Comparison of ENCODE assay signal across 40 cellular contexts in the genomic region with DNA sequence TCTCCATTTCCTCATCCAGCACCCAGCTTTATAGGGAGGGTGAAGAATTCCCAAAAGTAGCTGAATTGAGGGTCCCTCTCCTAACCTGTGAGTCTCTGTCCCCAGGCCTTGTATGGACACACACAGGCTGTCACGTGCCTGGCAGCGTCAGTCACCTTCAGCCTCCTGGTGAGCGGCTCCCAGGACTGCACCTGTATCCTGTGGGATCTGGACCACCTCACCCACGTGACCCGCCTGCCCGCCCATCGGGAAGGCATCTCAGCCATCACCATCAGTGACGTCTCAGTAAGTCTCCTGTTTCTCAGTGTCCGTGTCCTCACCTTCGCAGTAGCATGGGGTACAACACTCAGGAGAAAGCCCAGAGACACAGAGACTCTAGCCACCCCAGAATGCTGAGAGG. TPM values are rescaled to one million over a fixed set of nuclear protein-coding genes. Genes with fewer than 3 reads are reported as not detected.
"Had no signal": no experiment of that assay in that cellular context is flagged by ENCODE, and none has a peak within 500 bp of the region (broad histone marks: within the 10 kb centered on the region; RNA-seq: fewer than 3 reads in every experiment).

No MANE protein-coding gene starts in this region.

- FAIRE-seq: endometrium, endothelial cell of umbilical vein had no signal

- ATAC-seq: activated CD4-positive, alpha-beta T cell treated with anti-CD3 and anti-CD28 coated beads for 36 hours; activated CD8-positive, alpha-beta memory T cell treated with anti-CD3 and anti-CD28 coated beads, Interleukin-2, amount 10 ng/mL, durations not matched to agents 7 days and 5 days; activated CD8-positive, alpha-beta T cell treated with anti-CD3 and anti-CD28 coated beads, Interleukin-2, amount 10 ng/mL, durations not matched to agents 7 days and 5 days; activated naive CD8-positive, alpha-beta T cell treated with anti-CD3 and anti-CD28 coated beads, Interleukin-2, amount 50 U/mL, for 24 hours; body of pancreas; gastroesophageal sphincter had no signal

- H3K9me3 Mint-ChIP-seq: activated CD4-positive, alpha-beta memory T cell treated with anti-CD3 and anti-CD28 coated beads for 36 hours; activated CD4-positive, alpha-beta T cell treated with anti-CD3 and anti-CD28 coated beads, Interleukin-2, amount 10 ng/mL, durations not matched to agents 24 days and 14 days; activated naive CD4-positive, alpha-beta T cell treated with anti-CD3 and anti-CD28 coated beads for 36 hours; activated naive CD4-positive, alpha-beta T cell treated with anti-CD3 and anti-CD28 coated beads, Interleukin-2, amount 50 U/mL, for 24 hours; activated naive CD8-positive, alpha-beta T cell treated with anti-CD3 and anti-CD28 coated beads for 36 hours; activated naive CD8-positive, alpha-beta T cell treated with anti-CD3 and anti-CD28 coated beads, Interleukin-2, amount 50 U/mL, for 24 hours; activated T-helper 1 cell treated with anti-CD3 and anti-CD28 coated beads, Interleukin-12 subunit alpha, Interleukin-12 subunit beta, Interleukin-2, Interleukin-4 antibody, amounts not matched to agents 30 ng/mL and 10 ng/mL and 1 ng/mL, durations not matched to agents 14 hours and 24 hours and 36 hours; activated T-helper 2 cell treated with anti-CD3 and anti-CD28 coated beads, Interferon-gamma antibody, Interleukin-2, Interleukin-4, amounts not matched to agents 10 μg/mL and 5 μg/mL and 100 μg/mL, durations not matched to agents 14 hours and 24 hours and 36 hours had no signal

- H3K4me3 Mint-ChIP-seq: activated CD4-positive, alpha-beta memory T cell treated with anti-CD3 and anti-CD28 coated beads for 36 hours; activated CD4-positive, alpha-beta T cell treated with anti-CD3 and anti-CD28 coated beads for 36 hours; activated CD4-positive, alpha-beta T cell treated with anti-CD3 and anti-CD28 coated beads, Interleukin-2, amount 10 ng/mL, durations not matched to agents 24 days and 14 days; activated CD8-positive, alpha-beta memory T cell treated with anti-CD3 and anti-CD28 coated beads, Interleukin-2, amount 10 ng/mL, durations not matched to agents 7 days and 5 days; activated CD8-positive, alpha-beta T cell treated with anti-CD3 and anti-CD28 coated beads, Interleukin-2, amount 10 ng/mL, durations not matched to agents 7 days and 5 days; activated naive CD4-positive, alpha-beta T cell treated with anti-CD3 and anti-CD28 coated beads for 36 hours; activated naive CD4-positive, alpha-beta T cell treated with anti-CD3 and anti-CD28 coated beads, Interleukin-2, amount 50 U/mL, for 24 hours; activated naive CD8-positive, alpha-beta T cell treated with anti-CD3 and anti-CD28 coated beads for 36 hours; activated naive CD8-positive, alpha-beta T cell treated with anti-CD3 and anti-CD28 coated beads, Interleukin-2, amount 50 U/mL, for 24 hours; activated T-helper 1 cell treated with anti-CD3 and anti-CD28 coated beads, Interleukin-12 subunit alpha, Interleukin-12 subunit beta, Interleukin-2, Interleukin-4 antibody, amounts not matched to agents 30 ng/mL and 10 ng/mL and 1 ng/mL, durations not matched to agents 14 hours and 24 hours and 36 hours had no signal

- H3K27ac ChIP-seq: adrenal gland, body of pancreas, cardiac muscle cell, colonic mucosa, epithelial cell of prostate, esophagus squamous epithelium, gastroesophageal sphincter had no signal

- H3K36me3 Mint-ChIP-seq: activated CD4-positive, alpha-beta memory T cell treated with anti-CD3 and anti-CD28 coated beads for 36 hours; activated CD8-positive, alpha-beta memory T cell treated with anti-CD3 and anti-CD28 coated beads, Interleukin-2, amount 10 ng/mL, durations not matched to agents 7 days and 5 days; activated naive CD4-positive, alpha-beta T cell treated with anti-CD3 and anti-CD28 coated beads, Interleukin-2, amount 50 U/mL, for 24 hours; activated naive CD8-positive, alpha-beta T cell treated with anti-CD3 and anti-CD28 coated beads for 36 hours had no signal

- H3K27ac Mint-ChIP-seq: activated CD4-positive, alpha-beta memory T cell treated with anti-CD3 and anti-CD28 coated beads for 36 hours; activated CD4-positive, alpha-beta T cell treated with anti-CD3 and anti-CD28 coated beads for 36 hours; activated CD4-positive, alpha-beta T cell treated with anti-CD3 and anti-CD28 coated beads, Interleukin-2, amount 10 ng/mL, durations not matched to agents 24 days and 14 days; activated CD8-positive, alpha-beta memory T cell treated with anti-CD3 and anti-CD28 coated beads, Interleukin-2, amount 10 ng/mL, durations not matched to agents 7 days and 5 days; activated CD8-positive, alpha-beta T cell treated with anti-CD3 and anti-CD28 coated beads, Interleukin-2, amount 10 ng/mL, durations not matched to agents 7 days and 5 days; activated naive CD4-positive, alpha-beta T cell treated with anti-CD3 and anti-CD28 coated beads for 36 hours; activated naive CD4-positive, alpha-beta T cell treated with anti-CD3 and anti-CD28 coated beads, Interleukin-2, amount 50 U/mL, for 24 hours; activated naive CD8-positive, alpha-beta T cell treated with anti-CD3 and anti-CD28 coated beads for 36 hours; activated naive CD8-positive, alpha-beta T cell treated with anti-CD3 and anti-CD28 coated beads, Interleukin-2, amount 50 U/mL, for 24 hours; activated T-helper 1 cell treated with anti-CD3 and anti-CD28 coated beads, Interleukin-12 subunit alpha, Interleukin-12 subunit beta, Interleukin-2, Interleukin-4 antibody, amounts not matched to agents 30 ng/mL and 10 ng/mL and 1 ng/mL, durations not matched to agents 14 hours and 24 hours and 36 hours; activated T-helper 2 cell treated with anti-CD3 and anti-CD28 coated beads, Interferon-gamma antibody, Interleukin-2, Interleukin-4, amounts not matched to agents 10 μg/mL and 5 μg/mL and 100 μg/mL, durations not matched to agents 14 hours and 24 hours and 36 hours had no signal

- H3K36me3 ChIP-seq: adrenal gland, cardiac muscle cell, colonic mucosa, esophagus squamous epithelium, gastroesophageal sphincter had no signal

- DNase-seq: activated CD4-positive, alpha-beta memory T cell treated with anti-CD3 and anti-CD28 coated beads for 36 hours; activated CD4-positive, alpha-beta T cell treated with anti-CD3 and anti-CD28 coated beads for 36 hours; activated CD4-positive, alpha-beta T cell treated with anti-CD3 and anti-CD28 coated beads, Interleukin-2, amount 10 ng/mL, durations not matched to agents 24 days and 14 days; activated CD4-positive, CD25-positive, alpha-beta regulatory T cell; activated CD4-positive, CD25-positive, alpha-beta regulatory T cell treated with anti-CD3 and anti-CD28 coated beads, Interleukin-2, amount 50 U/mL, for 72 hours; activated CD8-positive, alpha-beta memory T cell treated with anti-CD3 and anti-CD28 coated beads, Interleukin-2, amount 10 ng/mL, durations not matched to agents 7 days and 5 days; activated CD8-positive, alpha-beta memory T cell treated with anti-CD3 and anti-CD28 coated beads, Interleukin-2, amount 50 U/mL, for 4 hours; activated CD8-positive, alpha-beta T cell treated with anti-CD3 and anti-CD28 coated beads, Interleukin-2, amount 10 ng/mL, durations not matched to agents 7 days and 5 days; activated effector memory CD4-positive, alpha-beta T cell treated with anti-CD3 and anti-CD28 coated beads, Interleukin-2, amount 50 U/mL, for 16 hours; activated naive CD4-positive, alpha-beta T cell treated with anti-CD3 and anti-CD28 coated beads for 36 hours; activated naive CD8-positive, alpha-beta T cell treated with anti-CD3 and anti-CD28 coated beads for 36 hours; activated naive CD8-positive, alpha-beta T cell treated with anti-CD3 and anti-CD28 coated beads, Interleukin-2, amount 50 U/mL, for 24 hours; activated T-cell treated with anti-CD3 and anti-CD28 coated beads, Interleukin-2, amount 50 U/mL, for 1 hour; activated T-cell treated with anti-CD3 and anti-CD28 coated beads, Interleukin-2, amount 50 U/mL, for 48 hours; adrenal gland; amygdala; aorta; body of pancreas; central memory CD4-positive, alpha-beta T cell; cerebellar nuclear complex; colonic mucosa; effector CD8-positive, alpha-beta T cell; esophagus squamous epithelium; foreskin melanocyte; T-helper 2 cell had no signal

- H3K4me1 Mint-ChIP-seq: activated CD4-positive, alpha-beta T cell treated with anti-CD3 and anti-CD28 coated beads for 36 hours; activated CD4-positive, alpha-beta T cell treated with anti-CD3 and anti-CD28 coated beads, Interleukin-2, amount 10 ng/mL, durations not matched to agents 24 days and 14 days; activated naive CD4-positive, alpha-beta T cell treated with anti-CD3 and anti-CD28 coated beads, Interleukin-2, amount 50 U/mL, for 24 hours; activated naive CD8-positive, alpha-beta T cell treated with anti-CD3 and anti-CD28 coated beads for 36 hours; activated naive CD8-positive, alpha-beta T cell treated with anti-CD3 and anti-CD28 coated beads, Interleukin-2, amount 50 U/mL, for 24 hours had no signal

- H3K4me1 ChIP-seq: adrenal gland, body of pancreas, colonic mucosa, gastroesophageal sphincter had no signal

- H3K27me3 ChIP-seq: adrenal gland, body of pancreas, colonic mucosa had no signal

- H3K27me3 Mint-ChIP-seq: activated CD4-positive, alpha-beta T cell treated with anti-CD3 and anti-CD28 coated beads, Interleukin-2, amount 10 ng/mL, durations not matched to agents 24 days and 14 days; activated naive CD4-positive, alpha-beta T cell treated with anti-CD3 and anti-CD28 coated beads, Interleukin-2, amount 50 U/mL, for 24 hours; activated naive CD8-positive, alpha-beta T cell treated with anti-CD3 and anti-CD28 coated beads, Interleukin-2, amount 50 U/mL, for 24 hours had no signal

- H3K4me3 ChIP-seq: adrenal gland, body of pancreas, cardiac muscle cell, colonic mucosa, esophagus squamous epithelium, gastroesophageal sphincter had no signal

RNA-seq across cellular contexts. Expression of a gene that starts 35.1 kb away (rescaled TPM):
- total RNA-seq: activated CD4-positive, alpha-beta memory T cell treated with anti-CD3 and anti-CD28 coated beads for 36 hours; activated CD4-positive, alpha-beta T cell treated with anti-CD3 and anti-CD28 coated beads for 36 hours; activated CD4-positive, alpha-beta T cell treated with anti-CD3 and anti-CD28 coated beads, Interleukin-2, amount 10 ng/mL, durations not matched to agents 24 days and 14 days; activated CD8-positive, alpha-beta memory T cell treated with anti-CD3 and anti-CD28 coated beads for 36 hours; activated CD8-positive, alpha-beta memory T cell treated with anti-CD3 and anti-CD28 coated beads, Interleukin-2, amount 10 ng/mL, durations not matched to agents 7 days and 5 days; activated naive CD4-positive, alpha-beta T cell treated with anti-CD3 and anti-CD28 coated beads for 36 hours; activated naive CD8-positive, alpha-beta T cell treated with anti-CD3 and anti-CD28 coated beads for 36 hours; activated T-helper 1 cell treated with anti-CD3 and anti-CD28 coated beads, Interleukin-12 subunit alpha, Interleukin-12 subunit beta, Interleukin-2, Interleukin-4 antibody, amounts not matched to agents 30 ng/mL and 10 ng/mL and 1 ng/mL, durations not matched to agents 14 hours and 24 hours and 36 hours; activated T-helper 2 cell treated with anti-CD3 and anti-CD28 coated beads, Interferon-gamma antibody, Interleukin-2, Interleukin-4, amounts not matched to agents 10 μg/mL and 5 μg/mL and 100 μg/mL, durations not matched to agents 14 hours and 24 hours and 36 hours; adrenal gland; aorta; body of pancreas; cardiac muscle cell; colonic mucosa; dermis microvascular lymphatic vessel endothelial cell; endothelial cell of umbilical vein; fibroblast of villous mesenchyme; gastroesophageal sphincter; glomerular endothelial cell; T-helper 1 cell treated with Interleukin-12 subunit alpha and Interleukin-12 subunit beta and Interleukin-4 antibody, amounts not matched to agents 30 ng/mL and 1 ng/mL, for 36 hours had no signal
- polyA plus RNA-seq: adrenal gland, aorta, cardiac muscle cell, endothelial cell of umbilical vein, esophagus, fibroblast of lung had no signal
